In the genomic region with DNA sequence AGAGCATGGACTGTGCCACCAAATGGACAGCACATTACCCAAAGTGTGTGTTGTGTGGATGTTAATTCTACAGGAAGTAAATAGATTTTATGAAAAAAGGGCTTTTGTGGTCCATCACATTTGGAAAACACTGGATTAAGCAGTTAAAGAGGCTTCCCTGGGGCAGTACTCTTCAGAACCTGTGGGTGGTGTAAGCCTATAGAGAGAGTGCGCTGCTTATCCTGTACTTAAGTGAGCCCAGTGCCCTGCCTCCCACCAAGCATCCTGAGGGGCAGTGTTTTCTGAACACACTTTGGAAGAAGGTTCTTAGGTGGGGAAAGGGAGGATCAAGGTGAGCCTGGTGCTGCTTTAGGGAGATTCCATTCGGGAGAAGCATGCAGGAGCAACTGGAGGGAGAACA, we compare ENCODE assay signal across 9 cellular contexts. TPM values are rescaled to one million over a fixed set of nuclear protein-coding genes. Genes with fewer than 3 reads are reported as not detected.
DNase-seq lines count a peak whose midpoint lies in the region; ATAC-seq, FAIRE-seq and TF ChIP-seq lines count a peak whose summit lies in the region.
"Had no signal": no experiment of that assay in that cellular context is flagged by ENCODE, and none has a peak within 500 bp of the region (broad histone marks: within the 10 kb centered on the region; RNA-seq: fewer than 3 reads in every experiment).

No MANE protein-coding gene starts in this region.

- H3K27ac ChIP-seq in A549 (no peak overlapping the region), SK-N-SH (ENCODE audit: low read depth in 2 of 2, low read length in 1 of 2) (no peak overlapping the region)

- no peak overlapping the region for H2AFZ ChIP-seq in SK-N-SH (ENCODE audit: low read depth)

- H3K79me2 ChIP-seq in SK-N-SH (ENCODE audit: insufficient read depth), result no peaks in the 10 kb centered on the region

- H3K4me3 ChIP-seq in A549 (no peak overlapping the region), H7 (ENCODE audit: insufficient read depth, low read depth, low read length) (no peak overlapping the region), SK-N-SH (ENCODE audit: low read depth in 2 of 2, low read length in 1 of 2) (no peak overlapping the region; a peak in 1 of 4 replicates), fibroblast of villous mesenchyme (ENCODE audit: low read depth, low read length) (no peak overlapping the region)

- no peak for TF ChIP-seq POLR2A in A549 (IDR thresholded peaks at IDR 0.05; ENCODE audit: low read length)

- no peak for FAIRE-seq in A549 (lab: Jason Lieb, UNC)

- no peak overlapping the region for H3K9ac ChIP-seq in SK-N-SH

- CTCF ChIA-PET in A549 (lab: Yijun Ruan, JAX) (interaction anchor here (0.8 to 1.7 kb wide), 6 partner anchors 9 to 126 kb away, joined by 3 to 8 read pairs (median 3); no protein-coding TSS in a partner anchor), SK-N-SH (lab: Yijun Ruan, JAX) (interaction anchor here (0.6 to 1.3 kb wide), 3 partner anchors 10 to 16 kb away, joined by 3 read pairs; no protein-coding TSS in a partner anchor)

- TF ChIP-seq CTCF in A549 (IDR thresholded peaks at IDR 0.05), result peak; percentile 19; the same call in 1 of the 3 replicates
- peak; percentile 48 for TF ChIP-seq CTCF in SK-N-SH (IDR thresholded peaks at IDR 0.05)
- peak; percentile 47 for TF ChIP-seq CTCF in fibroblast of villous mesenchyme (IDR thresholded peaks at IDR 0.05; ENCODE audit: insufficient read depth, low read depth, low read length)

- no peaks in the 10 kb centered on the region for H4K20me1 ChIP-seq in SK-N-SH (ENCODE audit: insufficient read depth)

- peak; percentile 88 to 91 for ATAC-seq in A549
- no peak for ATAC-seq in HG02610 (IDR thresholded peaks at IDR 0.05; ENCODE audit: unreplicated experiment)

- DNase-seq in A549 (ENCODE audit: low read depth in 1 of 2, low spot score in 1 of 2), result peak in 1 of 2 experiments; percentile 56
- DNase-seq in H7, result peak; percentile 82
- DNase-seq in SK-N-SH, result peak; percentile 39
- no peak for DNase-seq in fibroblast of villous mesenchyme (ENCODE audit: low read depth)
- no peak for DNase-seq in T-helper 1 cell
- no peak for DNase-seq in CD1c-positive myeloid dendritic cell (ENCODE audit: extremely low spot score)
- no peak for DNase-seq in LoVo (ENCODE audit: low spot score)
- DNase-seq: activated naive CD4-positive, alpha-beta T cell had no signal

- no peaks in the 10 kb centered on the region; the same call in 1 of the 2 replicates for H3K36me3 ChIP-seq in H7 (replicated peaks; ENCODE audit: control insufficient read depth, insufficient read depth, low read length)
- no peaks in the 10 kb centered on the region for H3K36me3 ChIP-seq in SK-N-SH (replicated peaks in 1 of 2; ENCODE audit: control insufficient read depth in 1 of 2, insufficient read depth in 2 of 2, low read length in 1 of 2)

- peak; percentile 23 to 36; a peak in 1 of 5 replicates for TF ChIP-seq RAD21 in A549 (conservative IDR thresholded peaks at IDR 0.05 in 1 of 2, IDR thresholded peaks at IDR 0.05 in 1 of 2)
- no peak for TF ChIP-seq RAD21 in SK-N-SH (IDR thresholded peaks at IDR 0.05; ENCODE audit: low read length)

- H3K9me2 ChIP-seq in SK-N-SH, result no peaks in the 10 kb centered on the region

- WGBS in A549 (ENCODE audit: missing lambda C conversion rate), result 76% methylated on average over 2 of the region's 2 CpGs
- 80% methylated on average over 1 of the region's 2 CpGs for WGBS in SK-N-SH (ENCODE audit: low lambda C conversion rate)

- H3K9me3 ChIP-seq in A549, result no peaks in the 10 kb centered on the region
- H3K9me3 ChIP-seq in SK-N-SH, result no peaks in the 10 kb centered on the region

- no peaks in the 10 kb centered on the region for H3F3A ChIP-seq in SK-N-SH (replicated peaks; ENCODE audit: insufficient read depth)

- H3K4me1 ChIP-seq in A549 (no peaks in the 10 kb centered on the region), SK-N-SH (ENCODE audit: control insufficient read depth in 1 of 2, insufficient read depth in 2 of 2, low read depth in 1 of 2, low read length in 1 of 2) (no peaks in the 10 kb centered on the region)

- TF ChIP-seq EP300 in A549 (IDR thresholded peaks at IDR 0.05) (no peak), SK-N-SH (IDR thresholded peaks at IDR 0.05; ENCODE audit: borderline replicate concordance in 1 of 2, low read depth in 1 of 2, low read length in 1 of 2) (no peak)

- H3K27me3 ChIP-seq in H7 (ENCODE audit: control insufficient read depth, insufficient read depth, low read length), result no peaks in the 10 kb centered on the region; the same call in 1 of the 2 replicates
- no peaks in the 10 kb centered on the region for H3K27me3 ChIP-seq in SK-N-SH (ENCODE audit: insufficient read depth)

- H3K4me2 ChIP-seq in A549 (no peak overlapping the region), SK-N-SH (no peak overlapping the region)

- POLR2A ChIA-PET in A549 (lab: Yijun Ruan, JAX) (no interaction called here), SK-N-SH (lab: Yijun Ruan, JAX) (no interaction called here)

TF ChIP-seq in A549, 52 proteins besides CTCF, POLR2A, EP300 and RAD21 (continues in another document):
- TF ChIP-seq NR3C1 (IDR thresholded peaks at IDR 0.05) (no peak), GATA3 (IDR thresholded peaks at IDR 0.05; ENCODE audit: borderline replicate concordance) (no peak), FOSL2 (IDR thresholded peaks at IDR 0.05) (no peak), FOSL2 (CRISPR knock-in tag; IDR thresholded peaks at IDR 0.05) (no peak), EHF (CRISPR knock-in tag; IDR thresholded peaks at IDR 0.05) (no peak)

TF ChIP-seq in SK-N-SH, 30 proteins besides CTCF, POLR2A, EP300 and RAD21 (continues in another document):
- TF ChIP-seq, protein P1, sequence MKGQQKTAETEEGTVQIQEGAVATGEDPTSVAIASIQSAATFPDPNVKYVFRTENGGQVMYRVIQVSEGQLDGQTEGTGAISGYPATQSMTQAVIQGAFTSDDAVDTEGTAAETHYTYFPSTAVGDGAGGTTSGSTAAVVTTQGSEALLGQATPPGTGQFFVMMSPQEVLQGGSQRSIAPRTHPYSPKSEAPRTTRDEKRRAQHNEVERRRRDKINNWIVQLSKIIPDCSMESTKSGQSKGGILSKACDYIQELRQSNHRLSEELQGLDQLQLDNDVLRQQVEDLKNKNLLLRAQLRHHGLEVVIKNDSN (IDR thresholded peaks at IDR 0.05; ENCODE audit: borderline replicate concordance, low read depth), result no peak

RNA-seq across cellular contexts. Expression of a gene that starts 10.9 kb away (rescaled TPM):
- 13.0 and 18.1 TPM in 2 replicates for polyA plus RNA-seq in A549 (2011; rRNA removed)
- 13.6 and 14.1 TPM in 2 replicates for polyA plus RNA-seq in A549 (2012; cell fraction: cytosol; rRNA removed)
- polyA plus RNA-seq in A549 (2012; cell fraction: nucleus; rRNA removed), result 115 and 128 TPM in 2 replicates
- 9.9 to 12.8 TPM (median 10.3 TPM) in 3 replicates for polyA plus RNA-seq in A549 (2017; fragmentation: RNase III; extraction: RNeasy Plus Mini Kit Qiagen cat#74134 plus additional on column Dnase treatment)
- 23.9 and 25.2 TPM in 2 replicates for polyA minus RNA-seq in A549 (2011; rRNA and poly(A)+ RNA removed)
- total RNA-seq in H7 (2014; rRNA removed; shearing (Covaris generic)), result 3.7 and 7.4 TPM in 2 replicates
- 41.6 and 51.9 TPM in 2 replicates for polyA plus RNA-seq in SK-N-SH (2012; rRNA removed)
- 7.6 and 9.3 TPM in 2 replicates for polyA plus RNA-seq in SK-N-SH (2012; cell fraction: cytosol; rRNA removed)
- 487 and 518 TPM in 2 replicates for polyA plus RNA-seq in SK-N-SH (2012; cell fraction: nucleus; rRNA removed)
- total RNA-seq in fibroblast of villous mesenchyme, result 19.0 and 21.6 TPM in 2 replicates

RNA-seq across cellular contexts. Expression of a gene that starts 22.9 kb away (rescaled TPM):
- polyA plus RNA-seq in A549 (2011; rRNA removed) (38.9 and 47.1 TPM in 2 replicates), A549 (2017; fragmentation: RNase III; extraction: RNeasy Plus Mini Kit Qiagen cat#74134 plus additional on column Dnase treatment) (42.2 to 45.0 TPM (median 44.5 TPM) in 3 replicates), SK-N-SH (2012; rRNA removed) (43.4 and 48.0 TPM in 2 replicates)
- polyA plus RNA-seq in A549 (2012; cell fraction: cytosol; rRNA removed), result 61.3 and 76.6 TPM in 2 replicates
- 74.5 and 81.9 TPM in 2 replicates for polyA plus RNA-seq in A549 (2012; cell fraction: nucleus; rRNA removed)
- polyA minus RNA-seq in A549 (2011; rRNA and poly(A)+ RNA removed), result 39.0 and 44.1 TPM in 2 replicates
- total RNA-seq in H7 (2014; rRNA removed; shearing (Covaris generic)), result 117 and 131 TPM in 2 replicates
- polyA plus RNA-seq in SK-N-SH (2012; cell fraction: cytosol; rRNA removed), result 21.7 and 28.2 TPM in 2 replicates
- 44.5 and 46.6 TPM in 2 replicates for polyA plus RNA-seq in SK-N-SH (2012; cell fraction: nucleus; rRNA removed)
- 28.3 and 31.1 TPM in 2 replicates for total RNA-seq in fibroblast of villous mesenchyme

RNA-seq across cellular contexts. Expression of a gene that starts 28.1 kb away (rescaled TPM):
- polyA plus RNA-seq in A549 (2011; rRNA removed) (126 and 140 TPM in 2 replicates), A549 (2017; fragmentation: RNase III; extraction: RNeasy Plus Mini Kit Qiagen cat#74134 plus additional on column Dnase treatment) (292 to 310 TPM (median 298 TPM) in 3 replicates), SK-N-SH (2012; rRNA removed) (220 and 233 TPM in 2 replicates)
- 152 and 172 TPM in 2 replicates for polyA plus RNA-seq in A549 (2012; cell fraction: cytosol; rRNA removed)
- polyA plus RNA-seq in A549 (2012; cell fraction: nucleus; rRNA removed), result 80.9 and 87.3 TPM in 2 replicates
- polyA minus RNA-seq in A549 (2011; rRNA and poly(A)+ RNA removed), result 124 and 133 TPM in 2 replicates
- total RNA-seq in H7 (2014; rRNA removed; shearing (Covaris generic)), result 207 and 239 TPM in 2 replicates
- 213 and 244 TPM in 2 replicates for polyA plus RNA-seq in SK-N-SH (2012; cell fraction: cytosol; rRNA removed)
- polyA plus RNA-seq in SK-N-SH (2012; cell fraction: nucleus; rRNA removed), result 74.3 and 105 TPM in 2 replicates
- 216 and 304 TPM in 2 replicates for total RNA-seq in fibroblast of villous mesenchyme

RNA-seq across cellular contexts. Expression of a gene that starts 28.7 kb away (rescaled TPM):
- 42.6 and 49.2 TPM in 2 replicates for polyA plus RNA-seq in A549 (2011; rRNA removed)
- 50.2 and 57.1 TPM in 2 replicates for polyA plus RNA-seq in A549 (2012; cell fraction: cytosol; rRNA removed)
- 36.8 and 43.0 TPM in 2 replicates for polyA plus RNA-seq in A549 (2012; cell fraction: nucleus; rRNA removed)
- polyA plus RNA-seq in A549 (2017; fragmentation: RNase III; extraction: RNeasy Plus Mini Kit Qiagen cat#74134 plus additional on column Dnase treatment), result 44.3 to 53.6 TPM (median 50.3 TPM) in 3 replicates
- polyA minus RNA-seq in A549 (2011; rRNA and poly(A)+ RNA removed), result 46.9 and 52.3 TPM in 2 replicates
- total RNA-seq in H7 (2014; rRNA removed; shearing (Covaris generic)), result 76.0 and 79.6 TPM in 2 replicates
- 84.1 and 102 TPM in 2 replicates for polyA plus RNA-seq in SK-N-SH (2012; rRNA removed)
- 54.6 and 75.9 TPM in 2 replicates for polyA plus RNA-seq in SK-N-SH (2012; cell fraction: cytosol; rRNA removed)
- polyA plus RNA-seq in SK-N-SH (2012; cell fraction: nucleus; rRNA removed), result 67.6 and 74.7 TPM in 2 replicates
- total RNA-seq in fibroblast of villous mesenchyme, result 92.4 and 109 TPM in 2 replicates

RNA-seq across cellular contexts. Expression of a gene that starts 51.2 kb away (rescaled TPM):
- polyA plus RNA-seq in A549 (2011; rRNA removed) (13.5 and 16.0 TPM in 2 replicates), A549 (2017; fragmentation: RNase III; extraction: RNeasy Plus Mini Kit Qiagen cat#74134 plus additional on column Dnase treatment) (15.6 to 16.1 TPM (median 15.9 TPM) in 3 replicates), SK-N-SH (2012; rRNA removed) (44.9 and 47.1 TPM in 2 replicates)
- 22.5 and 26.5 TPM in 2 replicates for polyA plus RNA-seq in A549 (2012; cell fraction: cytosol; rRNA removed)
- polyA plus RNA-seq in A549 (2012; cell fraction: nucleus; rRNA removed), result 20.9 and 21.9 TPM in 2 replicates
- 11.0 TPM in 2 replicates for polyA minus RNA-seq in A549 (2011; rRNA and poly(A)+ RNA removed)
- total RNA-seq in H7 (2014; rRNA removed; shearing (Covaris generic)), result 5.1 and 10.7 TPM in 2 replicates
- 30.5 and 35.8 TPM in 2 replicates for polyA plus RNA-seq in SK-N-SH (2012; cell fraction: cytosol; rRNA removed)
- 39.3 and 46.4 TPM in 2 replicates for polyA plus RNA-seq in SK-N-SH (2012; cell fraction: nucleus; rRNA removed)
- 27.6 and 30.0 TPM in 2 replicates for total RNA-seq in fibroblast of villous mesenchyme

Comparison
In these comparisons a context has a peak if more than half of its experiments do, and no peak if none do; other contexts are left out.
1. DNase-seq: peak in H7 (single experiment) and SK-N-SH (single experiment); none in fibroblast of villous mesenchyme (single experiment), T-helper 1 cell (0 of 5), CD1c-positive myeloid dendritic cell (single experiment) and LoVo (single experiment).
2. Peak in every context shown above with its lines, with median percentiles within 50 percentile points of each other: CTCF ChIP-seq.